In the genomic region with DNA sequence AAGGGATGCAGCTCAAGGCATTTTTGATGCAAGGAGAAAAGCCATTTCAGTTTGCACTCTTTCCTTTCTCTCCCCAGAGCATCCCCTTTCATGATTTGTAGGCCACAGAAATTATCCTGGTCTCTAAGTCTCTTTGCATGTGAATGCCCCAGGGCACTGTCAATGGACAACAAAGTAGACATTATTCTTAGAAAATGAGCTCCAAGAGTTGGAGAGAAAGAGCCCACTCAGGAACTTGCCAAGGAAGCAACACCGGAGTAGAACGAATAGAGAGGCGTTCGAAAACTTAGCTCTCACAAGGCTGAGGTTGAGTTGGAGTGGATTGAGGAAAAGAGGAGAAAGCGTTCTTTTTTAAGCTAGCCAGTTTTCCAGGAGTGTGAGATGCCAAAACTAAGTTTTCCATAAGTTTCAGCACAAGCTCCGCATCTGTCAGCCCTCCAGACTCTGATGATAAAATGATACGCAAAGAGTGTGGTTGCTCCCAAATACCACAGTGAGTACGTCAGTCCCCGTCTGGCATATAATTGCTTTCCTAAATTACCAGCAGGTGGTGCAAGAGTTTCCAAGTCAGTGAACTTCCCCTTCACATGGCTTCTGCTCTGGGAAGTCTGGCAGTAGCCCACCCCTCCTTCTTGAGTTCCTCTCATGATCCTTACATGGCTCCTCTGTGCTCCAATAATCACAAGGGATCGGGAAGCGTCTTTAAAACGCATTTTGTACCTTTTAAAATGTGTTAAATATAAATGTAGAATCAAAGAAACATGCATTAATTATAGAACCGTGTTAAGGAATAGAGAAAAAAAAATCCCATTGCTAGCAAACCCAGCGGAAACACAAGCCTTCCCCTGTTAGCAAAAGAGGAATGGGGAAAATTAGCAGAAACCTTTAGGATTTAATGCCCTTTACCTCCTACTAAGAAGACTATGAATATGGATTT, we compare ENCODE assay signal across 1 cellular context.
A peak's percentile ranks its signal among the peaks of the same experiment; 100 is the strongest.
TF ChIP-seq lines count a peak whose summit lies in the region.

No MANE protein-coding gene starts in this region.

TF ChIP-seq in HEK293, 187 proteins besides CTCF, POLR2A, EP300 and RAD21 (continued from another document and continues in another):
- TF ChIP-seq, protein P1, sequence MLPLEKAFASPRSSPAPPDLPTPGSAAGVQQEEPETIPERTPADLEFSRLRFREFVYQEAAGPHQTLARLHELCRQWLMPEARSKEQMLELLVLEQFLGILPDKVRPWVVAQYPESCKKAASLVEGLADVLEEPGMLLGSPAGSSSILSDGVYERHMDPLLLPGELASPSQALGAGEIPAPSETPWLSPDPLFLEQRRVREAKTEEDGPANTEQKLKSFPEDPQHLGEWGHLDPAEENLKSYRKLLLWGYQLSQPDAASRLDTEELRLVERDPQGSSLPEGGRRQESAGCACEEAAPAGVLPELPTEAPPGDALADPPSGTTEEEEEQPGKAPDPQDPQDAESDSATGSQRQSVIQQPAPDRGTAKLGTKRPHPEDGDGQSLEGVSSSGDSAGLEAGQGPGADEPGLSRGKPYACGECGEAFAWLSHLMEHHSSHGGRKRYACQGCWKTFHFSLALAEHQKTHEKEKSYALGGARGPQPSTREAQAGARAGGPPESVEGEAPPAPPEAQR (tag by site-specific recombination; IDR thresholded peaks at IDR 0.05), result no peak
- TF ChIP-seq ZNF76 (tag by site-specific recombination; IDR thresholded peaks at IDR 0.05; ENCODE audit: borderline replicate concordance, low read depth) (no peak), HOXD13 (CRISPR knock-in tag; IDR thresholded peaks at IDR 0.05; ENCODE audit: borderline replicate concordance) (no peak), ZFP41 (tag by site-specific recombination; IDR thresholded peaks at IDR 0.05; ENCODE audit: borderline replicate concordance) (no peak), REPIN1 (tag by site-specific recombination; IDR thresholded peaks at IDR 0.05; ENCODE audit: low read depth) (no peak), ZNF433 (tag by site-specific recombination; IDR thresholded peaks at IDR 0.05; ENCODE audit: low read depth) (no peak), ZNF654 (tag by site-specific recombination; IDR thresholded peaks at IDR 0.05; ENCODE audit: low read depth) (peak; percentile 71), ZNF677 (tag by site-specific recombination; IDR thresholded peaks at IDR 0.05) (no peak), ZNF214 (tag by site-specific recombination; IDR thresholded peaks at IDR 0.05; ENCODE audit: borderline replicate concordance) (no peak), ZNF223 (tag by site-specific recombination; IDR thresholded peaks at IDR 0.05) (no peak), ZNF792 (tag by site-specific recombination; IDR thresholded peaks at IDR 0.05) (no peak), ZNF114 (tag by site-specific recombination; IDR thresholded peaks at IDR 0.05) (no peak), ZSCAN30 (tag by site-specific recombination; IDR thresholded peaks at IDR 0.05) (no peak), KLF8 (tag by site-specific recombination; IDR thresholded peaks at IDR 0.05) (no peak), ZNF776 (tag by site-specific recombination; IDR thresholded peaks at IDR 0.05; ENCODE audit: borderline replicate concordance) (no peak), ZNF660 (tag by site-specific recombination; IDR thresholded peaks at IDR 0.05) (0 out of 2 replicates have a peak, but pooled peaks have one; percentile 15), ZNF664 (tag by site-specific recombination; IDR thresholded peaks at IDR 0.05) (no peak), ZNF239 (tag by site-specific recombination; IDR thresholded peaks at IDR 0.05) (no peak), ZNF416 (tag by site-specific recombination; IDR thresholded peaks at IDR 0.05) (no peak), EGR2 (tag by site-specific recombination; IDR thresholded peaks at IDR 0.05; ENCODE audit: low read depth) (no peak), ZNF292 (tag by site-specific recombination; IDR thresholded peaks at IDR 0.05; ENCODE audit: borderline replicate concordance, low read depth) (no peak), ZNF514 (tag by site-specific recombination; IDR thresholded peaks at IDR 0.05) (no peak), ZNF274 (IDR thresholded peaks at IDR 0.05; ENCODE audit: low read length) (no peak), ZNF274 (tag by site-specific recombination; IDR thresholded peaks at IDR 0.05; ENCODE audit: borderline replicate concordance) (no peak)
- TF ChIP-seq, protein P2, sequence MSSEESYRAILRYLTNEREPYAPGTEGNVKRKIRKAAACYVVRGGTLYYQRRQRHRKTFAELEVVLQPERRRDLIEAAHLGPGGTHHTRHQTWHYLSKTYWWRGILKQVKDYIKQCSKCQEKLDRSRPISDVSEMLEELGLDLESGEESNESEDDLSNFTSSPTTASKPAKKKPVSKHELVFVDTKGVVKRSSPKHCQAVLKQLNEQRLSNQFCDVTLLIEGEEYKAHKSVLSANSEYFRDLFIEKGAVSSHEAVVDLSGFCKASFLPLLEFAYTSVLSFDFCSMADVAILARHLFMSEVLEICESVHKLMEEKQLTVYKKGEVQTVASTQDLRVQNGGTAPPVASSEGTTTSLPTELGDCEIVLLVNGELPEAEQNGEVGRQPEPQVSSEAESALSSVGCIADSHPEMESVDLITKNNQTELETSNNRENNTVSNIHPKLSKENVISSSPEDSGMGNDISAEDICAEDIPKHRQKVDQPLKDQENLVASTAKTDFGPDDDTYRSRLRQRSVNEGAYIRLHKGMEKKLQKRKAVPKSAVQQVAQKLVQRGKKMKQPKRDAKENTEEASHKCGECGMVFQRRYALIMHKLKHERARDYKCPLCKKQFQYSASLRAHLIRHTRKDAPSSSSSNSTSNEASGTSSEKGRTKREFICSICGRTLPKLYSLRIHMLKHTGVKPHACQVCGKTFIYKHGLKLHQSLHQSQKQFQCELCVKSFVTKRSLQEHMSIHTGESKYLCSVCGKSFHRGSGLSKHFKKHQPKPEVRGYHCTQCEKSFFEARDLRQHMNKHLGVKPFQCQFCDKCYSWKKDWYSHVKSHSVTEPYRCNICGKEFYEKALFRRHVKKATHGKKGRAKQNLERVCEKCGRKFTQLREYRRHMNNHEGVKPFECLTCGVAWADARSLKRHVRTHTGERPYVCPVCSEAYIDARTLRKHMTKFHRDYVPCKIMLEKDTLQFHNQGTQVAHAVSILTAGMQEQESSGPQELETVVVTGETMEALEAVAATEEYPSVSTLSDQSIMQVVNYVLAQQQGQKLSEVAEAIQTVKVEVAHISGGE (tag by site-specific recombination; conservative IDR thresholded peaks at IDR 0.05; ENCODE audit: low read depth), result no peak
- TF ChIP-seq, protein P3, sequence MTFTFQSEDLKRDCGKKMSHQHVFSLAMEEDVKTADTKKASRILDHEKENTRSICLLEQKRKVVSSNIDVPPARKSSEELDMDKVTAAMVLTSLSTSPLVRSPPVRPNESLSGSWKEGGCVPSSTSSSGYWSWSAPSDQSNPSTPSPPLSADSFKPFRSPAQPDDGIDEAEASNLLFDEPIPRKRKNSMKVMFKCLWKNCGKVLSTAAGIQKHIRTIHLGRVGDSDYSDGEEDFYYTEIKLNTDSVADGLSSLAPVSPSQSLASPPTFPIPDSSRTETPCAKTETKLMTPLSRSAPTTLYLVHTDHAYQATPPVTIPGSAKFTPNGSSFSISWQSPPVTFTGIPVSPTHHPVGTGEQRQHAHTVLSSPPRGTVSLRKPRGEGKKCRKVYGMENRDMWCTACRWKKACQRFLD (tag by site-specific recombination; IDR thresholded peaks at IDR 0.05), result no peak
- TF ChIP-seq, protein P4, sequence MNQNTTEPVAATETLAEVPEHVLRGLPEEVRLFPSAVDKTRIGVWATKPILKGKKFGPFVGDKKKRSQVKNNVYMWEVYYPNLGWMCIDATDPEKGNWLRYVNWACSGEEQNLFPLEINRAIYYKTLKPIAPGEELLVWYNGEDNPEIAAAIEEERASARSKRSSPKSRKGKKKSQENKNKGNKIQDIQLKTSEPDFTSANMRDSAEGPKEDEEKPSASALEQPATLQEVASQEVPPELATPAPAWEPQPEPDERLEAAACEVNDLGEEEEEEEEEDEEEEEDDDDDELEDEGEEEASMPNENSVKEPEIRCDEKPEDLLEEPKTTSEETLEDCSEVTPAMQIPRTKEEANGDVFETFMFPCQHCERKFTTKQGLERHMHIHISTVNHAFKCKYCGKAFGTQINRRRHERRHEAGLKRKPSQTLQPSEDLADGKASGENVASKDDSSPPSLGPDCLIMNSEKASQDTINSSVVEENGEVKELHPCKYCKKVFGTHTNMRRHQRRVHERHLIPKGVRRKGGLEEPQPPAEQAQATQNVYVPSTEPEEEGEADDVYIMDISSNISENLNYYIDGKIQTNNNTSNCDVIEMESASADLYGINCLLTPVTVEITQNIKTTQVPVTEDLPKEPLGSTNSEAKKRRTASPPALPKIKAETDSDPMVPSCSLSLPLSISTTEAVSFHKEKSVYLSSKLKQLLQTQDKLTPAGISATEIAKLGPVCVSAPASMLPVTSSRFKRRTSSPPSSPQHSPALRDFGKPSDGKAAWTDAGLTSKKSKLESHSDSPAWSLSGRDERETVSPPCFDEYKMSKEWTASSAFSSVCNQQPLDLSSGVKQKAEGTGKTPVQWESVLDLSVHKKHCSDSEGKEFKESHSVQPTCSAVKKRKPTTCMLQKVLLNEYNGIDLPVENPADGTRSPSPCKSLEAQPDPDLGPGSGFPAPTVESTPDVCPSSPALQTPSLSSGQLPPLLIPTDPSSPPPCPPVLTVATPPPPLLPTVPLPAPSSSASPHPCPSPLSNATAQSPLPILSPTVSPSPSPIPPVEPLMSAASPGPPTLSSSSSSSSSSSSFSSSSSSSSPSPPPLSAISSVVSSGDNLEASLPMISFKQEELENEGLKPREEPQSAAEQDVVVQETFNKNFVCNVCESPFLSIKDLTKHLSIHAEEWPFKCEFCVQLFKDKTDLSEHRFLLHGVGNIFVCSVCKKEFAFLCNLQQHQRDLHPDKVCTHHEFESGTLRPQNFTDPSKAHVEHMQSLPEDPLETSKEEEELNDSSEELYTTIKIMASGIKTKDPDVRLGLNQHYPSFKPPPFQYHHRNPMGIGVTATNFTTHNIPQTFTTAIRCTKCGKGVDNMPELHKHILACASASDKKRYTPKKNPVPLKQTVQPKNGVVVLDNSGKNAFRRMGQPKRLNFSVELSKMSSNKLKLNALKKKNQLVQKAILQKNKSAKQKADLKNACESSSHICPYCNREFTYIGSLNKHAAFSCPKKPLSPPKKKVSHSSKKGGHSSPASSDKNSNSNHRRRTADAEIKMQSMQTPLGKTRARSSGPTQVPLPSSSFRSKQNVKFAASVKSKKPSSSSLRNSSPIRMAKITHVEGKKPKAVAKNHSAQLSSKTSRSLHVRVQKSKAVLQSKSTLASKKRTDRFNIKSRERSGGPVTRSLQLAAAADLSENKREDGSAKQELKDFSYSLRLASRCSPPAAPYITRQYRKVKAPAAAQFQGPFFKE (tag by site-specific recombination; IDR thresholded peaks at IDR 0.05; ENCODE audit: borderline replicate concordance), result no peak
- TF ChIP-seq, protein P5, sequence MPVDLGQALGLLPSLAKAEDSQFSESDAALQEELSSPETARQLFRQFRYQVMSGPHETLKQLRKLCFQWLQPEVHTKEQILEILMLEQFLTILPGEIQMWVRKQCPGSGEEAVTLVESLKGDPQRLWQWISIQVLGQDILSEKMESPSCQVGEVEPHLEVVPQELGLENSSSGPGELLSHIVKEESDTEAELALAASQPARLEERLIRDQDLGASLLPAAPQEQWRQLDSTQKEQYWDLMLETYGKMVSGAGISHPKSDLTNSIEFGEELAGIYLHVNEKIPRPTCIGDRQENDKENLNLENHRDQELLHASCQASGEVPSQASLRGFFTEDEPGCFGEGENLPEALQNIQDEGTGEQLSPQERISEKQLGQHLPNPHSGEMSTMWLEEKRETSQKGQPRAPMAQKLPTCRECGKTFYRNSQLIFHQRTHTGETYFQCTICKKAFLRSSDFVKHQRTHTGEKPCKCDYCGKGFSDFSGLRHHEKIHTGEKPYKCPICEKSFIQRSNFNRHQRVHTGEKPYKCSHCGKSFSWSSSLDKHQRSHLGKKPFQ (tag by site-specific recombination; IDR thresholded peaks at IDR 0.05), result no peak
- TF ChIP-seq, protein P6, sequence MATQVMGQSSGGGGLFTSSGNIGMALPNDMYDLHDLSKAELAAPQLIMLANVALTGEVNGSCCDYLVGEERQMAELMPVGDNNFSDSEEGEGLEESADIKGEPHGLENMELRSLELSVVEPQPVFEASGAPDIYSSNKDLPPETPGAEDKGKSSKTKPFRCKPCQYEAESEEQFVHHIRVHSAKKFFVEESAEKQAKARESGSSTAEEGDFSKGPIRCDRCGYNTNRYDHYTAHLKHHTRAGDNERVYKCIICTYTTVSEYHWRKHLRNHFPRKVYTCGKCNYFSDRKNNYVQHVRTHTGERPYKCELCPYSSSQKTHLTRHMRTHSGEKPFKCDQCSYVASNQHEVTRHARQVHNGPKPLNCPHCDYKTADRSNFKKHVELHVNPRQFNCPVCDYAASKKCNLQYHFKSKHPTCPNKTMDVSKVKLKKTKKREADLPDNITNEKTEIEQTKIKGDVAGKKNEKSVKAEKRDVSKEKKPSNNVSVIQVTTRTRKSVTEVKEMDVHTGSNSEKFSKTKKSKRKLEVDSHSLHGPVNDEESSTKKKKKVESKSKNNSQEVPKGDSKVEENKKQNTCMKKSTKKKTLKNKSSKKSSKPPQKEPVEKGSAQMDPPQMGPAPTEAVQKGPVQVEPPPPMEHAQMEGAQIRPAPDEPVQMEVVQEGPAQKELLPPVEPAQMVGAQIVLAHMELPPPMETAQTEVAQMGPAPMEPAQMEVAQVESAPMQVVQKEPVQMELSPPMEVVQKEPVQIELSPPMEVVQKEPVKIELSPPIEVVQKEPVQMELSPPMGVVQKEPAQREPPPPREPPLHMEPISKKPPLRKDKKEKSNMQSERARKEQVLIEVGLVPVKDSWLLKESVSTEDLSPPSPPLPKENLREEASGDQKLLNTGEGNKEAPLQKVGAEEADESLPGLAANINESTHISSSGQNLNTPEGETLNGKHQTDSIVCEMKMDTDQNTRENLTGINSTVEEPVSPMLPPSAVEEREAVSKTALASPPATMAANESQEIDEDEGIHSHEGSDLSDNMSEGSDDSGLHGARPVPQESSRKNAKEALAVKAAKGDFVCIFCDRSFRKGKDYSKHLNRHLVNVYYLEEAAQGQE (tag by site-specific recombination; IDR thresholded peaks at IDR 0.05), result no peak
- TF ChIP-seq, protein P7, sequence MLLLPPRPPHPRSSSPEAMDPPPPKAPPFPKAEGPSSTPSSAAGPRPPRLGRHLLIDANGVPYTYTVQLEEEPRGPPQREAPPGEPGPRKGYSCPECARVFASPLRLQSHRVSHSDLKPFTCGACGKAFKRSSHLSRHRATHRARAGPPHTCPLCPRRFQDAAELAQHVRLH (tag by site-specific recombination; IDR thresholded peaks at IDR 0.05), result no peak
- TF ChIP-seq, protein P8, sequence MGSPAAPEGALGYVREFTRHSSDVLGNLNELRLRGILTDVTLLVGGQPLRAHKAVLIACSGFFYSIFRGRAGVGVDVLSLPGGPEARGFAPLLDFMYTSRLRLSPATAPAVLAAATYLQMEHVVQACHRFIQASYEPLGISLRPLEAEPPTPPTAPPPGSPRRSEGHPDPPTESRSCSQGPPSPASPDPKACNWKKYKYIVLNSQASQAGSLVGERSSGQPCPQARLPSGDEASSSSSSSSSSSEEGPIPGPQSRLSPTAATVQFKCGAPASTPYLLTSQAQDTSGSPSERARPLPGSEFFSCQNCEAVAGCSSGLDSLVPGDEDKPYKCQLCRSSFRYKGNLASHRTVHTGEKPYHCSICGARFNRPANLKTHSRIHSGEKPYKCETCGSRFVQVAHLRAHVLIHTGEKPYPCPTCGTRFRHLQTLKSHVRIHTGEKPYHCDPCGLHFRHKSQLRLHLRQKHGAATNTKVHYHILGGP (tag by site-specific recombination; IDR thresholded peaks at IDR 0.05), result no peak
- TF ChIP-seq, protein P9, sequence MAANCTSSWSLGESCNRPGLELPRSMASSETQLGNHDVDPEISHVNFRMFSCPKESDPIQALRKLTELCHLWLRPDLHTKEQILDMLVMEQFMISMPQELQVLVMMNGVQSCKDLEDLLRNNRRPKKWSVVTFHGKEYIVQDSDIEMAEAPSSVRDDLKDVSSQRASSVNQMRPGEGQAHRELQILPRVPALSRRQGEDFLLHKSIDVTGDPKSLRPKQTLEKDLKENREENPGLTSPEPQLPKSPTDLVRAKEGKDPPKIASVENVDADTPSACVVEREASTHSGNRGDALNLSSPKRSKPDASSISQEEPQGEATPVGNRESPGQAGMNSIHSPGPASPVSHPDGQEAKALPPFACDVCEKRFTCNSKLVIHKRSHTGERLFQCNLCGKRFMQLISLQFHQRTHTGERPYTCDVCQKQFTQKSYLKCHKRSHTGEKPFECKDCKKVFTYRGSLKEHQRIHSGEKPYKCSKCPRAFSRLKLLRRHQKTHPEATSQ (tag by site-specific recombination; IDR thresholded peaks at IDR 0.05), result no peak
